ENCODE assay signal across 8 cellular contexts in the genomic region with DNA sequence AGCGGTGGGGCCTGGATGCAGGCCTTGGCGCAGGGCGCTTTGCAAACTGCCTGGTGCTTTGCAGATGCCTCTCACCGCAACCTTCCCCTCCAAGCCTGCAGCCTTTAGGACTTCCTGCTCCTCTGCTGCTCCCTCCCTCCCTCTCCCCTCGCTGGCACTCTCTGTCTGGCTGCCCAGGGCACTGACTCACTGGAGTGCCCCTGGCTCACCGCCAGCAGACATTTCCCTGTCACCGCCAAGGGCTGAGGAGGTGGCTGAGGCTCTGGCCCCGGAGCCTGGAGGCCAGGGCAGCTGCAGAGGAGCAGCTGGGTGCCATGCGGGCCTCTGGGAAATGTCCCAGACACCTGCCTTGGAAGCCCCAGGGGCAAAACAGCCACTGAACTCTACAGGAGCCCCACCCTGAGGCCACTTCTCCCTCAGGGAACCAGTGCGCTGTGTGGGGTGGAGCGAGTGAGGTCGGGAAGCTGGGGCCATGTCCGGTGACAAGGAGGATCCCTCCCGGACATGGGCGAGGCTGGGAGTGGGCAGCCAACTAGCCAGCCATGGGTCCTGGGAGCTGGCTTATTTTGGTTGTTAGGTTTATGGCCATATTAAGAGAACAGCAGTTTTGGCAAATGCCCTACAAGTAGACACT. TPM values are rescaled to one million over a fixed set of nuclear protein-coding genes. Genes with fewer than 3 reads are reported as not detected.
DNase-seq lines count a peak whose midpoint lies in the region; ATAC-seq, FAIRE-seq and TF ChIP-seq lines count a peak whose summit lies in the region.

No MANE protein-coding gene starts in this region.

- peak overlapping the region in 1 of 2 experiments; percentile 70; a peak in 2 of 4 replicates for H3K9ac ChIP-seq in K562 (ENCODE audit: insufficient read depth in 1 of 2, low read depth in 2 of 2, low read length in 2 of 2)

- H3K36me3 ChIP-seq in K562 (ENCODE audit: control insufficient read depth, insufficient read depth, low read length): no peaks in the 10 kb centered on the region

- intact Hi-C loops in K562 (cut with micrococcal nuclease): loop anchor here (5.0 kb wide), 3 partner anchors 56 to 1051 kb away; no protein-coding TSS in a partner anchor

- in situ Hi-C loops in K562 (cut with MboI): no loop called here

- no peak overlapping the region for H2AFZ ChIP-seq in K562 (ENCODE audit: low read depth, low read length)

- TF ChIP-seq CTCF in K562 (IDR thresholded peaks at IDR 0.05 in 2 of 3, conservative IDR thresholded peaks at IDR 0.05 in 1 of 3; ENCODE audit: insufficient read depth in 2 of 3, low read depth in 1 of 3, low read length in 3 of 3): no peak

- no peak overlapping the region for H3K4me3 ChIP-seq in K562

- peaks cover 23 to 56% of the 10 kb centered on the region in 2 experiments; a peak in 4 of 5 replicates for H3K27me3 ChIP-seq in K562 (ENCODE audit: control insufficient read depth in 2 of 2, insufficient read depth in 2 of 2, low read length in 2 of 2)

- no peak for TF ChIP-seq POLR2A in K562 (conservative IDR thresholded peaks at IDR 0.05)

- H3K4me2 ChIP-seq in K562 (ENCODE audit: insufficient read depth, low read length): no peak overlapping the region

- H3K9me1 ChIP-seq in K562 (ENCODE audit: control insufficient read depth, insufficient read depth, low read length): no peaks in the 10 kb centered on the region

- POLR2A ChIA-PET in K562 (lab: Yijun Ruan, JAX): no interaction called here

- peaks cover 6% of the 10 kb centered on the region; the same call in 1 of the 2 replicates for H4K20me1 ChIP-seq in K562 (replicated peaks; ENCODE audit: control insufficient read depth, insufficient read depth, low read length)

- FAIRE-seq in K562 (lab: Jason Lieb, UNC): no peak

- no peaks in the 10 kb centered on the region for H3K79me2 ChIP-seq in K562 (ENCODE audit: control insufficient read depth, insufficient read depth, low read length)

- peaks cover 0 to 14% of the 10 kb centered on the region in 2 experiments; a peak in 2 of 5 replicates for H3K4me1 ChIP-seq in K562 (replicated peaks in 1 of 2; ENCODE audit: control insufficient read depth in 2 of 2, insufficient read depth in 2 of 2, low read length in 2 of 2)

- CTCF ChIA-PET in K562 (lab: Yijun Ruan, JAX; ENCODE audit: low intra/inter-chr PET ratio): no interaction called here

- H3K27ac ChIP-seq in K562 (ENCODE audit: extremely low read depth, low read depth, low read length): no peak overlapping the region

- WGBS in K562 (ENCODE audit: insufficient coverage, low coverage, missing lambda C conversion rate): 15% methylated on average over 15 of the region's 15 CpGs

- DNase-seq in LoVo (ENCODE audit: low spot score) (peak; percentile 96), SHP77 treated with DMSO at 0.1 percent for 48 hours (lab: John Stamatoyannopoulos, UW) (peak; percentile 96), K562 (ENCODE audit: extremely low read depth in 1 of 4, low spot score in 3 of 4) (no peak), kidney glomerular epithelial cell (lab: John Stamatoyannopoulos, UW) (peak; percentile 93)
- peak; percentile 30 to 40 for DNase-seq in stimulated activated CD4-positive, alpha-beta T cell treated with anti-CD3 and anti-CD28 coated beads, Interleukin-4, amount 100 ng/mL, for 4 hours

- no peak for TF ChIP-seq EP300 in K562 (IDR thresholded peaks at IDR 0.05; ENCODE audit: low read length)

- ATAC-seq in GM18498 (IDR thresholded peaks at IDR 0.05; ENCODE audit: unreplicated experiment): peak; percentile 46
- no peak for ATAC-seq in K562
- ATAC-seq in GM21529 (IDR thresholded peaks at IDR 0.05; ENCODE audit: unreplicated experiment): no peak
- no peak for ATAC-seq in HG02870 (IDR thresholded peaks at IDR 0.05; ENCODE audit: unreplicated experiment)

- BruUV-seq in K562 (replicated peaks; lab: Mats Ljungman, UMichigan): no TSS peak

- no peaks in the 10 kb centered on the region for H3K9me3 ChIP-seq in K562 (replicated peaks; ENCODE audit: control insufficient read depth, insufficient read depth, low read depth, low read length)

- no peak for TF ChIP-seq RAD21 in K562 (CRISPR knock-in tag; conservative IDR thresholded peaks at IDR 0.05 in 1 of 2, IDR thresholded peaks at IDR 0.05 in 1 of 2)

TF ChIP-seq in K562, 482 proteins besides CTCF, POLR2A, EP300 and RAD21:
- no peak for TF ChIP-seq ZNF57 (CRISPR knock-in tag; IDR thresholded peaks at IDR 0.05)
- peak; percentile 29; the same call in 1 of the 2 replicates for TF ChIP-seq NFIC (IDR thresholded peaks at IDR 0.05)

RNA-seq across cellular contexts. Expression of a gene that starts 53.4 kb away (rescaled TPM):
- total RNA-seq in K562 (2011; cell fraction: chromatin; rRNA removed; ENCODE audit: low replicate concordance): 144 and 165 TPM in 2 replicates
- total RNA-seq in K562 (2011; cell fraction: nucleolus; rRNA removed): 58.9 and 66.3 TPM in 2 replicates
- 88.6 and 115 TPM in 2 replicates for total RNA-seq in K562 (2011; cell fraction: nucleoplasm; rRNA removed)
- total RNA-seq in K562 (2014; rRNA removed) (10.9 and 16.5 TPM in 2 replicates), K562 (2014; rRNA removed; fragmentation: Illumina TruSeq; extraction: Trizol) (11.6 and 13.0 TPM in 2 replicates), K562 (2015; rRNA removed; fragmentation: Illumina TruSeq; extraction: Trizol) (14.9 and 17.7 TPM in 2 replicates), K562 (2021) (24.0 and 26.6 TPM in 2 replicates)
- polyA plus RNA-seq in K562 (2011; rRNA removed) (7.4 and 8.2 TPM in 2 replicates), K562 (2014; fragmentation: Illumina TruSeq; extraction: Trizol) (25.7 and 27.3 TPM in 2 replicates), K562 (2014; fragmentation: Nextera tagmentation; extraction: Ambion mirVana) (1 to 10 TPM; 1.3 to 1.6 TPM), K562 (2014; rRNA removed) (18.8 and 20.3 TPM in 2 replicates)
- polyA plus RNA-seq in K562 (2011; cell fraction: cytosol; rRNA removed): 4.4 and 5.5 TPM in 2 replicates
- 76.9 and 93.7 TPM in 2 replicates for polyA plus RNA-seq in K562 (2011; cell fraction: nucleus; rRNA removed)
- 14.4 and 14.7 TPM in 2 replicates for polyA plus RNA-seq in K562 (2012)
- polyA minus RNA-seq in K562 (2011; rRNA and poly(A)+ RNA removed): 14.8 and 19.0 TPM in 2 replicates
- polyA minus RNA-seq in K562 (2011; cell fraction: cytosol; rRNA and poly(A)+ RNA removed): 7.3 and 8.5 TPM in 2 replicates
- polyA minus RNA-seq in K562 (2011; cell fraction: nucleus; rRNA and poly(A)+ RNA removed): 41.6 and 56.6 TPM in 2 replicates

Comparison
In these comparisons a context has a peak if more than half of its experiments do, and no peak if none do; other contexts are left out.
1. DNase-seq: peak in LoVo (single experiment), SHP77 treated with DMSO at 0.1 percent for 48 hours (single experiment), kidney glomerular epithelial cell (single experiment) and stimulated activated CD4-positive, alpha-beta T cell treated with anti-CD3 and anti-CD28 coated beads, Interleukin-4, amount 100 ng/mL, for 4 hours (2 of 2); none in K562 (0 of 4).